ENCODE assay signal across 14 cellular contexts in the genomic region with DNA sequence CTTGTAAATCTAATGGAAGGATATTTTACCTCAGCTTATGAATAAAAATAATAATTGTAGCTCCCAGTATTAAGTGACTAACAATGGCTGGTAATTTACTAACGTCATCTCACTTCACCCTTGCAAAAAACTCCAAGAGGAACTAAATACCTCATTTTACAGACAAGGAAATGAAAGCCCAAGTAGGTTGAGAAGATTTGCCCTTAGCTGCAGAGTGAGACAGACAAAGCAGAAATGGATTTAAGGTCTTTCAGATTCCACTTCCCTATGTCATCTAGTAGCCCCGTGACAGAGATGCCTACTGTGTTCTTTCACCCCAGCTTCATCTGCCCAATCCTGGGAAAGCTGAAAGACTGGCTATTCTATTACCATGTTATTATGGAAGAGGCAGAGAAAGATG.
DNase-seq lines count a peak whose midpoint lies in the region; ATAC-seq and TF ChIP-seq lines count a peak whose summit lies in the region.
"Had no signal": no experiment of that assay in that cellular context is flagged by ENCODE, and none has a peak within 500 bp of the region (broad histone marks: within the 10 kb centered on the region; RNA-seq: fewer than 3 reads in every experiment).

No MANE protein-coding gene starts in this region.

- DNase-seq in NOMO-1 treated with dmso at 0.1 percent for 144 hours (lab: John Stamatoyannopoulos, UW; ENCODE audit: unreplicated experiment) (peak; percentile 58), tibial nerve (ENCODE audit: low spot score in 2 of 2) (no peak), NAMALWA (ENCODE audit: low spot score) (no peak)
- no peak for DNase-seq in activated CD4-positive, alpha-beta T cell treated with anti-CD3 and anti-CD28 coated beads, Interleukin-2, amount 10 ng/mL, durations not matched to agents 24 days and 14 days
- DNase-seq: DMS79 treated with DMSO at 0.1 percent for 48 hours, foreskin fibroblast, NCI-H2029, NCI-H524 treated with DMSO at 0.1 percent for 48 hours, SW 1271 had no signal

- H3K27me3 ChIP-seq in gastroesophageal sphincter (no peaks in the 10 kb centered on the region), tibial nerve (no peaks in the 10 kb centered on the region)

- ATAC-seq in GM21717 (IDR thresholded peaks at IDR 0.05; ENCODE audit: unreplicated experiment) (peak; percentile 32), gastroesophageal sphincter (peak; percentile 1), GM19463 (IDR thresholded peaks at IDR 0.05; ENCODE audit: unreplicated experiment) (no peak)
- ATAC-seq: WTC11 had no signal

- no peaks in the 10 kb centered on the region for H3K9me3 Mint-ChIP-seq in activated CD4-positive, alpha-beta T cell treated with anti-CD3 and anti-CD28 coated beads, Interleukin-2, amount 10 ng/mL, durations not matched to agents 24 days and 14 days
- H3K9me3 Mint-ChIP-seq: activated naive CD4-positive, alpha-beta T cell treated with anti-CD3 and anti-CD28 coated beads, Interleukin-2, amount 50 U/mL, for 24 hours; WTC11 had no signal

- no peak for TF ChIP-seq CTCF in gastroesophageal sphincter (IDR thresholded peaks at IDR 0.05)
- no peak for TF ChIP-seq CTCF in tibial nerve (IDR thresholded peaks at IDR 0.05)

- peaks cover 29% of the 10 kb centered on the region for H3K27me3 Mint-ChIP-seq in activated CD4-positive, alpha-beta T cell treated with anti-CD3 and anti-CD28 coated beads, Interleukin-2, amount 10 ng/mL, durations not matched to agents 24 days and 14 days
- H3K27me3 Mint-ChIP-seq: activated naive CD4-positive, alpha-beta T cell treated with anti-CD3 and anti-CD28 coated beads, Interleukin-2, amount 50 U/mL, for 24 hours had no signal

- no peaks in the 10 kb centered on the region for H3K36me3 Mint-ChIP-seq in activated CD4-positive, alpha-beta T cell treated with anti-CD3 and anti-CD28 coated beads, Interleukin-2, amount 10 ng/mL, durations not matched to agents 24 days and 14 days (ENCODE audit: low read depth)
- H3K36me3 Mint-ChIP-seq: activated naive CD4-positive, alpha-beta T cell treated with anti-CD3 and anti-CD28 coated beads, Interleukin-2, amount 50 U/mL, for 24 hours had no signal

- H3K36me3 ChIP-seq in gastroesophageal sphincter (peaks cover 1 to 88% of the 10 kb centered on the region in 2 donors), tibial nerve (peaks cover 0 to 40% (median 2%) of the 10 kb centered on the region in 3 donors)

- TF ChIP-seq POLR2A in gastroesophageal sphincter (IDR thresholded peaks at IDR 0.05) = no peak
- no peak for TF ChIP-seq POLR2A in tibial nerve (IDR thresholded peaks at IDR 0.05)

- H3K4me3 Mint-ChIP-seq in activated CD4-positive, alpha-beta T cell treated with anti-CD3 and anti-CD28 coated beads, Interleukin-2, amount 10 ng/mL, durations not matched to agents 24 days and 14 days = no peak overlapping the region
- H3K4me3 Mint-ChIP-seq: activated naive CD4-positive, alpha-beta T cell treated with anti-CD3 and anti-CD28 coated beads, Interleukin-2, amount 50 U/mL, for 24 hours; WTC11 had no signal

- H3K9me3 ChIP-seq in gastroesophageal sphincter (no peaks in the 10 kb centered on the region), tibial nerve (no peaks in the 10 kb centered on the region)

- H3K4me1 Mint-ChIP-seq in activated CD4-positive, alpha-beta T cell treated with anti-CD3 and anti-CD28 coated beads, Interleukin-2, amount 10 ng/mL, durations not matched to agents 24 days and 14 days = peaks cover 6% of the 10 kb centered on the region
- H3K4me1 Mint-ChIP-seq: activated naive CD4-positive, alpha-beta T cell treated with anti-CD3 and anti-CD28 coated beads, Interleukin-2, amount 50 U/mL, for 24 hours had no signal

- 20 to 65% methylated on average over 2 of the region's 2 CpGs for WGBS in gastroesophageal sphincter (ENCODE audit: low coverage in 1 of 2), 2 donors
- 37 to 39% methylated on average over 2 of the region's 2 CpGs for WGBS in tibial nerve, 2 donors

- TF ChIP-seq EP300 in gastroesophageal sphincter (IDR thresholded peaks at IDR 0.05) (no peak), tibial nerve (IDR thresholded peaks at IDR 0.05) (no peak)

- H3K4me3 ChIP-seq in gastroesophageal sphincter (no peak overlapping the region), tibial nerve (no peak overlapping the region)

- H3K27ac Mint-ChIP-seq in activated CD4-positive, alpha-beta T cell treated with anti-CD3 and anti-CD28 coated beads, Interleukin-2, amount 10 ng/mL, durations not matched to agents 24 days and 14 days = no peak overlapping the region
- H3K27ac Mint-ChIP-seq: activated naive CD4-positive, alpha-beta T cell treated with anti-CD3 and anti-CD28 coated beads, Interleukin-2, amount 50 U/mL, for 24 hours; WTC11 had no signal

- H3K4me1 ChIP-seq in gastroesophageal sphincter = peaks cover 24 to 90% (median 38%) of the 10 kb centered on the region in 3 donors
- H3K4me1 ChIP-seq in tibial nerve = peaks cover 0 to 68% (median 46%) of the 10 kb centered on the region in 4 donors

- intact Hi-C loops in activated CD4-positive, alpha-beta T cell treated with anti-CD3 and anti-CD28 coated beads, Interleukin-2, amount 10 ng/mL, durations not matched to agents 24 days and 14 days (cut with micrococcal nuclease) = no loop called here

- H3K27ac ChIP-seq in gastroesophageal sphincter (peak overlapping the region in 3 of 4 donors; percentile 82 to 97 (median 84)), tibial nerve (peak overlapping the region; percentile 32 to 82 (median 70))
